Comparison of ENCODE assay signal across 1 cellular context in genomic region chr21:44785620-44786344, GRCh38.
TF ChIP-seq lines count a peak whose summit lies in the region.

No MANE protein-coding gene starts in this region.

TF ChIP-seq in GM23338, 12 proteins besides CTCF, POLR2A, EP300 and RAD21 (continued from another document):
- TF ChIP-seq ZNF462 (CRISPR knock-in tag; IDR thresholded peaks at IDR 0.05) = no peak
